2 cellular contexts compared by ENCODE assay signal in genomic region chr5:36242534-36243144, GRCh38.
TF ChIP-seq lines count a peak whose summit lies in the region.

No MANE protein-coding gene starts in this region.

TF ChIP-seq in HCT116, 20 proteins besides CTCF, POLR2A, EP300 and RAD21:
- TF ChIP-seq YY1 (IDR thresholded peaks at IDR 0.05; ENCODE audit: extremely low read depth, insufficient replicate concordance, low read depth, low read length): no peak
- no peak for TF ChIP-seq FOSL1 (IDR thresholded peaks at IDR 0.05; ENCODE audit: low read depth)
- no peak for TF ChIP-seq EZH2phosphoT487 (IDR thresholded peaks at IDR 0.05; ENCODE audit: borderline replicate concordance)
- TF ChIP-seq ZFX (IDR thresholded peaks at IDR 0.05): no peak
- TF ChIP-seq REST (IDR thresholded peaks at IDR 0.05; ENCODE audit: low read depth): no peak
- no peak for TF ChIP-seq SRF (IDR thresholded peaks at IDR 0.05; ENCODE audit: low read depth)
- no peak for TF ChIP-seq CBX3 (IDR thresholded peaks at IDR 0.05; ENCODE audit: low read depth)
TF ChIP-seq in HCT116: peak in this region for 0.

TF ChIP-seq in endothelial cell of umbilical vein, 7 proteins besides CTCF, POLR2A, EP300 and RAD21:
- TF ChIP-seq MAX (IDR thresholded peaks at IDR 0.05; ENCODE audit: insufficient read depth, insufficient read length) (no peak), GATA2 (IDR thresholded peaks at IDR 0.05; ENCODE audit: insufficient read depth, insufficient read length, low read depth, low read length) (no peak), FOS (IDR thresholded peaks at IDR 0.05; ENCODE audit: borderline replicate concordance, insufficient read depth, low read length) (no peak), EZH2 (IDR thresholded peaks at IDR 0.05; ENCODE audit: borderline replicate concordance, low read depth, low read length, severe bottlenecking) (no peak), POLR2AphosphoS5 (IDR thresholded peaks at IDR 0.05; ENCODE audit: insufficient read depth, low read depth, low read length) (no peak)
